Comparison of ENCODE assay signal across 1 cellular context in the genomic region with DNA sequence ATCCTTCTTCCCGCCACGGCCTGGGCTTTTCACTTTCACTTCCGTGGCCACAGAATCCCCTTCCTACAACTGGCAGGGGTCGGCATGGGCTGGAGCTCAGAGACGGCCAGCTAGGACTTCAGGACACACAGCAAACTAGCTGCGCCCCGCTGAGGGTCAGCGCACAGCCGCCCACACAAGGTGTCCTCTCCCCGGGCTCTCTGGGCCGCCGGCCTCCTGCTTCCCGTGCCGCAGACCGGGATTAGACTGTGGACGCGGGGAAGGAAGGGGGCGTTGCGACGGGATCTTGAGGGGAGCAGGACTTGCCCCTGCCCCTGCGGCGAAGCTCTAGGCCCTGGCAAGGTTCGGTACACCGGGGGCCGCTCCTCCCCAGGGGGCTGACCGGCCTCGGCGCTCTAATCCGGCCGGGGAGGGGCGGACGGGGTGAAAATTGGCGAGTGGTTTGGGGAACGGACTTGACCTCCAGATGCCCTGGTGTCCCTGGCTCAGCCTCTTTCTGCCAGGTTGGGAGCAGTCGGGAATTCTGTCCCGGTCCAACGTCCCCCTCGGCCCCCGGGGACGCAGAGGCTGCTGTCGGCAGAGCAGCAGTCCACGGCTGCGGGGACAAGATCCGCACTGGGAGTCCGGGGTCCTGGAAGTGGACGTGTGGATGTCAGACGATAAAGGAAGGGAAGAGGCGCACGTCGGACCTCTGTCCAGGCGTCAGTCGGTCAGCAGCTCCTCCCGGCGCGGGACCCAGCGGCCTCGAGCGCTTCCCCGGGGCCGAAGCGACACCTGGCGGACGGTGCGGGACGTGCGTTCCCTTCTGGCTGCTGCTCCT.
TF ChIP-seq lines count a peak whose summit lies in the region.

No MANE protein-coding gene starts in this region.

TF ChIP-seq in HepG2, 621 proteins besides CTCF, POLR2A, EP300 and RAD21 (continued from another document and continues in another):
- TF ChIP-seq, protein P1, sequence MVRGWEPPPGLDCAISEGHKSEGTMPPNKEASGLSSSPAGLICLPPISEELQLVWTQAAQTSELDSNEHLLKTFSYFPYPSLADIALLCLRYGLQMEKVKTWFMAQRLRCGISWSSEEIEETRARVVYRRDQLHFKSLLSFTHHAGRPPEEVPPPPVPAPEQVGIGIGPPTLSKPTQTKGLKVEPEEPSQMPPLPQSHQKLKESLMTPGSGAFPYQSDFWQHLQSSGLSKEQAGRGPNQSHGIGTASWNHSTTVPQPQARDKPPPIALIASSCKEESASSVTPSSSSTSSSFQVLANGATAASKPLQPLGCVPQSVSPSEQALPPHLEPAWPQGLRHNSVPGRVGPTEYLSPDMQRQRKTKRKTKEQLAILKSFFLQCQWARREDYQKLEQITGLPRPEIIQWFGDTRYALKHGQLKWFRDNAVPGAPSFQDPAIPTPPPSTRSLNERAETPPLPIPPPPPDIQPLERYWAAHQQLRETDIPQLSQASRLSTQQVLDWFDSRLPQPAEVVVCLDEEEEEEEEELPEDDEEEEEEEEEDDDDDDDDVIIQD (CRISPR knock-in tag; IDR thresholded peaks at IDR 0.05; ENCODE audit: low read depth) = no peak
- TF ChIP-seq TEAD3 (CRISPR knock-in tag; optimal IDR thresholded peaks at IDR 0.05; ENCODE audit: borderline replicate concordance) = peak; percentile 27
- TF ChIP-seq, protein P2, sequence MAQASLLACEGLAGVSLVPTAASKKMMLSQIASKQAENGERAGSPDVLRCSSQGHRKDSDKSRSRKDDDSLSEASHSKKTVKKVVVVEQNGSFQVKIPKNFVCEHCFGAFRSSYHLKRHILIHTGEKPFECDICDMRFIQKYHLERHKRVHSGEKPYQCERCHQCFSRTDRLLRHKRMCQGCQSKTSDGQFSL (CRISPR knock-in tag; IDR thresholded peaks at IDR 0.05) = no peak
- TF ChIP-seq ZFP36 (IDR thresholded peaks at IDR 0.05; ENCODE audit: borderline replicate concordance, low read depth, low read length, partially characterized antibody) = no peak
- no peak for TF ChIP-seq GTF3A (CRISPR knock-in tag; conservative IDR thresholded peaks at IDR 0.05)
- TF ChIP-seq ZNF652 (CRISPR knock-in tag; IDR thresholded peaks at IDR 0.05; ENCODE audit: borderline replicate concordance, low read depth) = no peak
- TF ChIP-seq ZNF235 (CRISPR knock-in tag; IDR thresholded peaks at IDR 0.05; ENCODE audit: borderline replicate concordance) = no peak
- no peak for TF ChIP-seq ZNF878 (CRISPR knock-in tag; IDR thresholded peaks at IDR 0.05)
- TF ChIP-seq, protein P3, sequence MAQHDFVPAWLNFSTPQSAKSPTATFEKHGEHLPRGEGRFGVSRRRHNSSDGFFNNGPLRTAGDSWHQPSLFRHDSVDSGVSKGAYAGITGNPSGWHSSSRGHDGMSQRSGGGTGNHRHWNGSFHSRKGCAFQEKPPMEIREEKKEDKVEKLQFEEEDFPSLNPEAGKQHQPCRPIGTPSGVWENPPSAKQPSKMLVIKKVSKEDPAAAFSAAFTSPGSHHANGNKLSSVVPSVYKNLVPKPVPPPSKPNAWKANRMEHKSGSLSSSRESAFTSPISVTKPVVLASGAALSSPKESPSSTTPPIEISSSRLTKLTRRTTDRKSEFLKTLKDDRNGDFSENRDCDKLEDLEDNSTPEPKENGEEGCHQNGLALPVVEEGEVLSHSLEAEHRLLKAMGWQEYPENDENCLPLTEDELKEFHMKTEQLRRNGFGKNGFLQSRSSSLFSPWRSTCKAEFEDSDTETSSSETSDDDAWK (CRISPR knock-in tag; IDR thresholded peaks at IDR 0.05) = no peak
- no peak for TF ChIP-seq ZNF781 (CRISPR knock-in tag; IDR thresholded peaks at IDR 0.05; ENCODE audit: borderline replicate concordance, not compliant biosample characterization)
- TF ChIP-seq, protein P4, sequence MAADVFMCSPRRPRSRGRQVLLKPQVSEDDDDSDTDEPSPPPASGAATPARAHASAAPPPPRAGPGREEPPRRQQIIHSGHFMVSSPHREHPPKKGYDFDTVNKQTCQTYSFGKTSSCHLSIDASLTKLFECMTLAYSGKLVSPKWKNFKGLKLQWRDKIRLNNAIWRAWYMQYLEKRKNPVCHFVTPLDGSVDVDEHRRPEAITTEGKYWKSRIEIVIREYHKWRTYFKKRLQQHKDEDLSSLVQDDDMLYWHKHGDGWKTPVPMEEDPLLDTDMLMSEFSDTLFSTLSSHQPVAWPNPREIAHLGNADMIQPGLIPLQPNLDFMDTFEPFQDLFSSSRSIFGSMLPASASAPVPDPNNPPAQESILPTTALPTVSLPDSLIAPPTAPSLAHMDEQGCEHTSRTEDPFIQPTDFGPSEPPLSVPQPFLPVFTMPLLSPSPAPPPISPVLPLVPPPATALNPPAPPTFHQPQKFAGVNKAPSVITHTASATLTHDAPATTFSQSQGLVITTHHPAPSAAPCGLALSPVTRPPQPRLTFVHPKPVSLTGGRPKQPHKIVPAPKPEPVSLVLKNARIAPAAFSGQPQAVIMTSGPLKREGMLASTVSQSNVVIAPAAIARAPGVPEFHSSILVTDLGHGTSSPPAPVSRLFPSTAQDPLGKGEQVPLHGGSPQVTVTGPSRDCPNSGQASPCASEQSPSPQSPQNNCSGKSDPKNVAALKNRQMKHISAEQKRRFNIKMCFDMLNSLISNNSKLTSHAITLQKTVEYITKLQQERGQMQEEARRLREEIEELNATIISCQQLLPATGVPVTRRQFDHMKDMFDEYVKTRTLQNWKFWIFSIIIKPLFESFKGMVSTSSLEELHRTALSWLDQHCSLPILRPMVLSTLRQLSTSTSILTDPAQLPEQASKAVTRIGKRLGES (CRISPR knock-in tag; IDR thresholded peaks at IDR 0.05; ENCODE audit: borderline replicate concordance) = no peak
- TF ChIP-seq ZNF160 (CRISPR knock-in tag; IDR thresholded peaks at IDR 0.05) = no peak
- TF ChIP-seq ARNT2 (CRISPR knock-in tag; IDR thresholded peaks at IDR 0.05; ENCODE audit: low read depth) = 0 out of 2 replicates have a peak, but pooled peaks have one; percentile 58
- TF ChIP-seq ZNF296 (CRISPR knock-in tag; conservative IDR thresholded peaks at IDR 0.05) = no peak
- TF ChIP-seq POLR2AphosphoS5 (IDR thresholded peaks at IDR 0.05; ENCODE audit: low read depth, low read length) = no peak
- TF ChIP-seq, protein P5, sequence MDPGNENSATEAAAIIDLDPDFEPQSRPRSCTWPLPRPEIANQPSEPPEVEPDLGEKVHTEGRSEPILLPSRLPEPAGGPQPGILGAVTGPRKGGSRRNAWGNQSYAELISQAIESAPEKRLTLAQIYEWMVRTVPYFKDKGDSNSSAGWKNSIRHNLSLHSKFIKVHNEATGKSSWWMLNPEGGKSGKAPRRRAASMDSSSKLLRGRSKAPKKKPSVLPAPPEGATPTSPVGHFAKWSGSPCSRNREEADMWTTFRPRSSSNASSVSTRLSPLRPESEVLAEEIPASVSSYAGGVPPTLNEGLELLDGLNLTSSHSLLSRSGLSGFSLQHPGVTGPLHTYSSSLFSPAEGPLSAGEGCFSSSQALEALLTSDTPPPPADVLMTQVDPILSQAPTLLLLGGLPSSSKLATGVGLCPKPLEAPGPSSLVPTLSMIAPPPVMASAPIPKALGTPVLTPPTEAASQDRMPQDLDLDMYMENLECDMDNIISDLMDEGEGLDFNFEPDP (CRISPR knock-in tag; conservative IDR thresholded peaks at IDR 0.05) = no peak
- no peak for TF ChIP-seq NFRKB (IDR thresholded peaks at IDR 0.05)
- TF ChIP-seq RBAK (CRISPR knock-in tag; IDR thresholded peaks at IDR 0.05) = no peak
- TF ChIP-seq KMT2B (CRISPR knock-in tag; IDR thresholded peaks at IDR 0.05) = no peak
- TF ChIP-seq ZNF816 (CRISPR knock-in tag; IDR thresholded peaks at IDR 0.05; ENCODE audit: borderline replicate concordance) = no peak
- TF ChIP-seq, protein P6, sequence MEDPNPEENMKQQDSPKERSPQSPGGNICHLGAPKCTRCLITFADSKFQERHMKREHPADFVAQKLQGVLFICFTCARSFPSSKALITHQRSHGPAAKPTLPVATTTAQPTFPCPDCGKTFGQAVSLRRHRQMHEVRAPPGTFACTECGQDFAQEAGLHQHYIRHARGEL (CRISPR knock-in tag; IDR thresholded peaks at IDR 0.05) = no peak
- no peak for TF ChIP-seq HMGA1 (CRISPR knock-in tag; conservative IDR thresholded peaks at IDR 0.05)
- TF ChIP-seq ZNF331 (CRISPR knock-in tag; IDR thresholded peaks at IDR 0.05) = 0 out of 2 replicates have a peak, but pooled peaks have one; percentile 18
- TF ChIP-seq ELF3 (CRISPR knock-in tag; IDR thresholded peaks at IDR 0.05) = no peak
- no peak for TF ChIP-seq GATA4 (IDR thresholded peaks at IDR 0.05; ENCODE audit: borderline replicate concordance, low read depth)
- TF ChIP-seq RAD51 (IDR thresholded peaks at IDR 0.05; ENCODE audit: borderline replicate concordance) = no peak
- TF ChIP-seq ZKSCAN5 (CRISPR knock-in tag; IDR thresholded peaks at IDR 0.05) = no peak
- TF ChIP-seq, protein P7, sequence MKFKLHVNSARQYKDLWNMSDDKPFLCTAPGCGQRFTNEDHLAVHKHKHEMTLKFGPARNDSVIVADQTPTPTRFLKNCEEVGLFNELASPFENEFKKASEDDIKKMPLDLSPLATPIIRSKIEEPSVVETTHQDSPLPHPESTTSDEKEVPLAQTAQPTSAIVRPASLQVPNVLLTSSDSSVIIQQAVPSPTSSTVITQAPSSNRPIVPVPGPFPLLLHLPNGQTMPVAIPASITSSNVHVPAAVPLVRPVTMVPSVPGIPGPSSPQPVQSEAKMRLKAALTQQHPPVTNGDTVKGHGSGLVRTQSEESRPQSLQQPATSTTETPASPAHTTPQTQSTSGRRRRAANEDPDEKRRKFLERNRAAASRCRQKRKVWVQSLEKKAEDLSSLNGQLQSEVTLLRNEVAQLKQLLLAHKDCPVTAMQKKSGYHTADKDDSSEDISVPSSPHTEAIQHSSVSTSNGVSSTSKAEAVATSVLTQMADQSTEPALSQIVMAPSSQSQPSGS (CRISPR knock-in tag; IDR thresholded peaks at IDR 0.05) = no peak
- TF ChIP-seq ATF7-NPFF (CRISPR knock-in tag; IDR thresholded peaks at IDR 0.05; ENCODE audit: low read depth) = no peak
- TF ChIP-seq XRCC5 (optimal IDR thresholded peaks at IDR 0.05; ENCODE audit: low read length) = peak; percentile 73
- TF ChIP-seq NPAS2 (CRISPR knock-in tag; IDR thresholded peaks at IDR 0.05; ENCODE audit: borderline replicate concordance) = no peak
- no peak for TF ChIP-seq MED1 (CRISPR knock-in tag; IDR thresholded peaks at IDR 0.05)
- TF ChIP-seq POLR2AphosphoS2 (IDR thresholded peaks at IDR 0.05; ENCODE audit: low read depth, low read length) = no peak
- TF ChIP-seq SP140L (CRISPR knock-in tag; IDR thresholded peaks at IDR 0.05; ENCODE audit: borderline replicate concordance) = no peak
- no peak for TF ChIP-seq ZSCAN12 (CRISPR knock-in tag; IDR thresholded peaks at IDR 0.05)
- no peak for TF ChIP-seq ZNF703 (CRISPR knock-in tag; IDR thresholded peaks at IDR 0.05; ENCODE audit: borderline replicate concordance)
- no peak for TF ChIP-seq HDAC2 (CRISPR knock-in tag; IDR thresholded peaks at IDR 0.05)
- no peak for TF ChIP-seq PHF21A (CRISPR knock-in tag; IDR thresholded peaks at IDR 0.05)
- no peak for TF ChIP-seq ZZZ3 (CRISPR knock-in tag; IDR thresholded peaks at IDR 0.05; ENCODE audit: borderline replicate concordance)
- TF ChIP-seq ZNF619 (CRISPR knock-in tag; IDR thresholded peaks at IDR 0.05) = no peak
- TF ChIP-seq, protein P8, sequence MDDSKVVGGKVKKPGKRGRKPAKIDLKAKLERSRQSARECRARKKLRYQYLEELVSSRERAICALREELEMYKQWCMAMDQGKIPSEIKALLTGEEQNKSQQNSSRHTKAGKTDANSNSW (CRISPR knock-in tag; IDR thresholded peaks at IDR 0.05; ENCODE audit: borderline replicate concordance) = no peak
- TF ChIP-seq ZNF337 (CRISPR knock-in tag; IDR thresholded peaks at IDR 0.05; ENCODE audit: borderline replicate concordance, low read depth) = no peak
- no peak for TF ChIP-seq ZNF605 (CRISPR knock-in tag; IDR thresholded peaks at IDR 0.05)
- TF ChIP-seq, protein P9, sequence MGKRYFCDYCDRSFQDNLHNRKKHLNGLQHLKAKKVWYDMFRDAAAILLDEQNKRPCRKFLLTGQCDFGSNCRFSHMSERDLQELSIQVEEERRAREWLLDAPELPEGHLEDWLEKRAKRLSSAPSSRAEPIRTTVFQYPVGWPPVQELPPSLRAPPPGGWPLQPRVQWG (CRISPR knock-in tag; IDR thresholded peaks at IDR 0.05; ENCODE audit: borderline replicate concordance, low read depth) = no peak
- no peak for TF ChIP-seq KDM6A (CRISPR knock-in tag; IDR thresholded peaks at IDR 0.05; ENCODE audit: low read depth)
- peak; percentile 41 for TF ChIP-seq YY1 (IDR thresholded peaks at IDR 0.05; ENCODE audit: insufficient read depth, insufficient replicate concordance, low read depth, low read length)
- no peak for TF ChIP-seq ZSCAN25 (CRISPR knock-in tag; IDR thresholded peaks at IDR 0.05)
- TF ChIP-seq ZNF367 (CRISPR knock-in tag; IDR thresholded peaks at IDR 0.05; ENCODE audit: borderline replicate concordance) = no peak
- TF ChIP-seq NR2F2 (IDR thresholded peaks at IDR 0.05; ENCODE audit: borderline replicate concordance, low read depth) = no peak
- no peak for TF ChIP-seq NCOA5 (CRISPR knock-in tag; IDR thresholded peaks at IDR 0.05)
- 0 out of 2 replicates have a peak, but pooled peaks have one; percentile 21 for TF ChIP-seq ZNF317 (CRISPR knock-in tag; IDR thresholded peaks at IDR 0.05)
- TF ChIP-seq ZSCAN20 (CRISPR knock-in tag; IDR thresholded peaks at IDR 0.05; ENCODE audit: borderline replicate concordance) = no peak
- TF ChIP-seq, protein P10, sequence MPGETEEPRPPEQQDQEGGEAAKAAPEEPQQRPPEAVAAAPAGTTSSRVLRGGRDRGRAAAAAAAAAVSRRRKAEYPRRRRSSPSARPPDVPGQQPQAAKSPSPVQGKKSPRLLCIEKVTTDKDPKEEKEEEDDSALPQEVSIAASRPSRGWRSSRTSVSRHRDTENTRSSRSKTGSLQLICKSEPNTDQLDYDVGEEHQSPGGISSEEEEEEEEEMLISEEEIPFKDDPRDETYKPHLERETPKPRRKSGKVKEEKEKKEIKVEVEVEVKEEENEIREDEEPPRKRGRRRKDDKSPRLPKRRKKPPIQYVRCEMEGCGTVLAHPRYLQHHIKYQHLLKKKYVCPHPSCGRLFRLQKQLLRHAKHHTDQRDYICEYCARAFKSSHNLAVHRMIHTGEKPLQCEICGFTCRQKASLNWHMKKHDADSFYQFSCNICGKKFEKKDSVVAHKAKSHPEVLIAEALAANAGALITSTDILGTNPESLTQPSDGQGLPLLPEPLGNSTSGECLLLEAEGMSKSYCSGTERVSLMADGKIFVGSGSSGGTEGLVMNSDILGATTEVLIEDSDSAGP (CRISPR knock-in tag; IDR thresholded peaks at IDR 0.05; ENCODE audit: borderline replicate concordance) = peak; percentile 66
- TF ChIP-seq MAFF (IDR thresholded peaks at IDR 0.05; ENCODE audit: low read depth, low read length) = no peak
- TF ChIP-seq ZNF251 (CRISPR knock-in tag; IDR thresholded peaks at IDR 0.05) = no peak
